8 cellular contexts compared by ENCODE assay signal in genomic region chr19:12880551-12881171, GRCh38. TPM values are rescaled to one million over a fixed set of nuclear protein-coding genes. Genes with fewer than 3 reads are reported as not detected.
DNase-seq lines count a peak whose midpoint lies in the region; FAIRE-seq and TF ChIP-seq lines count a peak whose summit lies in the region.

No MANE protein-coding gene starts in this region.

- H3K4ac ChIP-seq in H1 (replicated peaks; ENCODE audit: insufficient read length, low read depth, low read length), result no peak overlapping the region

- no peak overlapping the region for H2BK20ac ChIP-seq in H1 (ENCODE audit: low read length)

- no peak for TF ChIP-seq RAD21 in H1 (IDR thresholded peaks at IDR 0.05 in 1 of 2, conservative IDR thresholded peaks at IDR 0.05 in 1 of 2; ENCODE audit: low read depth in 2 of 2, low read length in 2 of 2)

- H4K5ac ChIP-seq in H1 (ENCODE audit: insufficient read length, low read depth, low read length), result peak overlapping the region; percentile 61

- no peak for TF ChIP-seq CTCF in H1 (IDR thresholded peaks at IDR 0.05; ENCODE audit: control extremely low read depth in 1 of 3, insufficient read depth in 1 of 3, low read depth in 1 of 3, low read length in 3 of 3)
- no peak for TF ChIP-seq CTCF in mesothelial cell of epicardium (IDR thresholded peaks at IDR 0.05; ENCODE audit: unreplicated experiment)

- no peak overlapping the region for H3K14ac ChIP-seq in H1 (ENCODE audit: insufficient read length)

- in situ Hi-C loops in HAP-1 (cut with MboI; ENCODE audit: low sequenced_read_pairs), result no loop called here

- no peak overlapping the region for H2BK120ac ChIP-seq in H1 (replicated peaks; ENCODE audit: low read depth, low read length)

- no peak overlapping the region for H4K91ac ChIP-seq in H1 (replicated peaks; ENCODE audit: insufficient read length, low read length)

- H3K27ac Mint-ChIP-seq in mesothelial cell of epicardium, result peak overlapping the region; percentile 67

- peak; percentile 50 for DNase-seq in GM03348 (ENCODE audit: low spot score)
- peak in 1 of 2 experiments; percentile 59 for DNase-seq in HAP-1 (ENCODE audit: low spot score in 2 of 2)
- DNase-seq in RPMI7951 (ENCODE audit: low read depth), result peak; percentile 32
- DNase-seq in H1 (ENCODE audit: low read depth in 1 of 2, low spot score in 2 of 2), result no peak
- DNase-seq in mesothelial cell of epicardium (ENCODE audit: low spot score in 2 of 2, unreplicated experiment in 2 of 2), result peak in 1 of 2 experiments; percentile 53
- no peak for DNase-seq in NCI-H226
- no peak for DNase-seq in frontal cortex (ENCODE audit: low spot score in 2 of 2)
- DNase-seq in NAMALWA (ENCODE audit: low spot score), result no peak

- H2AFZ ChIP-seq in H1 (ENCODE audit: low read length), result peak overlapping the region; percentile 39; the same call in 1 of the 2 replicates

- no peak for TF ChIP-seq POLR2A in H1 (IDR thresholded peaks at IDR 0.05; ENCODE audit: control extremely low read depth in 1 of 2, low read depth in 2 of 2, low read length in 2 of 2)

- H3K79me1 ChIP-seq in H1 (ENCODE audit: low read depth, low read length), result no peaks in the 10 kb centered on the region

- H3K36me3 ChIP-seq in HAP-1 (replicated peaks), result peaks cover 12% of the 10 kb centered on the region
- peaks cover 0 to 7% (median 2%) of the 10 kb centered on the region in 4 experiments; a peak in 3 of 8 replicates for H3K36me3 ChIP-seq in H1 (ENCODE audit: control insufficient read depth in 2 of 4, insufficient read depth in 4 of 4, low read length in 3 of 4)

- H3K27ac ChIP-seq in H1 (ENCODE audit: low read depth, low read length), result peak overlapping the region; percentile 20; the same call in 1 of the 2 replicates

- peaks cover 5% of the 10 kb centered on the region; the same call in 1 of the 2 replicates for H3K23me2 ChIP-seq in H1 (ENCODE audit: low read depth, low read length)

- H2AK5ac ChIP-seq in H1 (ENCODE audit: low read depth, low read length), result no peak overlapping the region

- peak overlapping the region; percentile 83 for H3K18ac ChIP-seq in H1 (ENCODE audit: extremely low read depth, low read length)

- POLR2A ChIA-PET in H1 (lab: Charles Lee; ENCODE audit: partially characterized antibody), result interaction anchor here (1.1 to 12.3 kb wide), 16 partner anchors 8 to 105 kb away, joined by 3 to 110 read pairs (median 6); partner anchors contain the start of genes CALR, GCDH, HOOK2 and JUNB

- H3K23ac ChIP-seq in H1 (ENCODE audit: insufficient read length), result no peak overlapping the region

- H3K27me3 ChIP-seq in HAP-1 (ENCODE audit: low read depth) (no peaks in the 10 kb centered on the region), H1 (replicated peaks in 1 of 4; ENCODE audit: control insufficient read depth in 3 of 4, extremely low read depth in 1 of 4, insufficient read depth in 3 of 4, low read length in 3 of 4) (no peaks in the 10 kb centered on the region)

- H2BK5ac ChIP-seq in H1 (ENCODE audit: low read depth, low read length), result peak overlapping the region; percentile 71; the same call in 1 of the 2 replicates

- H3K9me3 ChIP-seq in HAP-1, result peaks cover 5% of the 10 kb centered on the region
- no peaks in the 10 kb centered on the region; a peak in 2 of 4 replicates for H3K9me3 ChIP-seq in H1 (ENCODE audit: insufficient read depth in 2 of 2, low read depth in 1 of 2, low read length in 1 of 2)

- peaks cover 26% of the 10 kb centered on the region for H3K27me3 Mint-ChIP-seq in mesothelial cell of epicardium (ENCODE audit: low read depth)

- no peak overlapping the region for H2BK15ac ChIP-seq in H1 (ENCODE audit: low read length)

- H3K4me2 ChIP-seq in H1 (ENCODE audit: insufficient read depth in 1 of 2, low read depth in 2 of 2, low read length in 2 of 2), result peak overlapping the region; percentile 61 to 77

- H3K4me1 Mint-ChIP-seq in mesothelial cell of epicardium, result peaks cover 9% of the 10 kb centered on the region

- H3K79me2 ChIP-seq in H1 (ENCODE audit: control insufficient read depth in 1 of 2, insufficient read depth in 2 of 2, low read length in 2 of 2), result no peaks in the 10 kb centered on the region

- no peaks in the 10 kb centered on the region for H4K20me1 ChIP-seq in H1 (replicated peaks in 1 of 2; ENCODE audit: control insufficient read depth in 1 of 2, insufficient read depth in 2 of 2, low read length in 2 of 2)

- peak overlapping the region; percentile 79 for H3K4me3 Mint-ChIP-seq in mesothelial cell of epicardium

- peaks cover 2% of the 10 kb centered on the region; the same call in 1 of the 2 replicates for H3K4me1 ChIP-seq in HAP-1
- H3K4me1 ChIP-seq in H1 (replicated peaks in 1 of 4; ENCODE audit: control insufficient read depth in 3 of 4, insufficient read depth in 4 of 4, low read length in 3 of 4), result peaks cover 0 to 7% (median 5%) of the 10 kb centered on the region in 4 experiments; a peak in 5 of 7 replicates

- no peak overlapping the region for H3K56ac ChIP-seq in H1 (replicated peaks; ENCODE audit: insufficient read length, low read depth, low read length)

- H3K9ac ChIP-seq in H1 (replicated peaks in 1 of 4; ENCODE audit: extremely low read depth in 1 of 4, low read depth in 3 of 4, low read length in 3 of 4), result peak overlapping the region; percentile 65 to 71 (median 69)

- WGBS in H1 (ENCODE audit: extremely low coverage in 1 of 2, insufficient coverage in 1 of 2, insufficient read length in 1 of 2, insufficient replicate concordance in 2 of 2, low coverage in 1 of 2, low lambda C conversion rate in 2 of 2, missing lambda C conversion rate in 1 of 2), 2 experiments, result 13% methylated on average over 29 of the region's 29 CpGs; no CpG with 5 or more reads in 1 of the 2 experiments

- peaks cover 2% of the 10 kb centered on the region for H3K36me3 Mint-ChIP-seq in mesothelial cell of epicardium

- no peak for TF ChIP-seq EP300 in H1 (IDR thresholded peaks at IDR 0.05; ENCODE audit: borderline replicate concordance in 1 of 2, low read depth in 2 of 2, low read length in 2 of 2)

- peaks cover 4% of the 10 kb centered on the region for H3K9me3 Mint-ChIP-seq in mesothelial cell of epicardium

- peak overlapping the region; percentile 95; the same call in 1 of the 2 replicates for H4K8ac ChIP-seq in H1 (ENCODE audit: extremely low read depth, insufficient read depth, low read length)

- H3K4me3 ChIP-seq in HAP-1 (peak overlapping the region; percentile 96), H1 (ENCODE audit: extremely low read depth in 1 of 4, insufficient read depth in 2 of 4, low read depth in 3 of 4, low read length in 4 of 4) (peak overlapping the region; percentile 85 to 92 (median 88))

- CTCF ChIA-PET in H1 (lab: Charles Lee; ENCODE audit: partially characterized antibody), result interaction anchor here (1.0 to 2.0 kb wide), 4 partner anchors 10 to 85 kb away, joined by 3 to 9 read pairs (median 4); no protein-coding TSS in a partner anchor

- no peak for FAIRE-seq in H1 (lab: Jason Lieb, UNC)
- no peak for FAIRE-seq in frontal cortex (lab: Jason Lieb, UNC)

- no peak overlapping the region for H2BK12ac ChIP-seq in H1 (ENCODE audit: low read depth, low read length)

RNA-seq across cellular contexts. Expression of gene DNASE2, which starts 0.6 kb away (rescaled TPM):
- total RNA-seq in RPMI7951 (2014; rRNA removed; shearing (Covaris generic)), result 33.6 and 36.1 TPM in 2 replicates
- 32.9 and 33.2 TPM in 2 replicates for total RNA-seq in H1 (2021; fragmentation: NEBNext Ultra II Directional; extraction: Animal tissue kit (Norgen Biotek cat#: 25700))
- 48.2 and 58.2 TPM in 2 replicates for polyA plus RNA-seq in H1 (2011; rRNA removed)
- polyA plus RNA-seq in H1 (2011; cell fraction: cytosol; rRNA removed), result 48.0 TPM
- polyA plus RNA-seq in H1 (2011; cell fraction: nucleus; rRNA removed), result 26.9 TPM
- polyA plus RNA-seq in H1 (2012, experiment 1 of 2), result 24.6 to 39.7 TPM (median 36.4 TPM) in 4 replicates
- 32.5 TPM for polyA plus RNA-seq in H1 (2012, experiment 2 of 2)
- polyA plus RNA-seq in H1 (2013, experiment 1 of 2), result 44.6 TPM
- 52.7 TPM for polyA plus RNA-seq in H1 (2013, experiment 2 of 2)
- 33.8 and 41.2 TPM in 2 replicates for polyA minus RNA-seq in H1 (2011; rRNA and poly(A)+ RNA removed)
- 25.0 TPM for polyA minus RNA-seq in H1 (2011; cell fraction: cytosol; rRNA and poly(A)+ RNA removed)
- 11.8 TPM for polyA minus RNA-seq in H1 (2011; cell fraction: nucleus; rRNA and poly(A)+ RNA removed)
- 20.4 to 23.6 TPM (median 23.5 TPM) in 3 replicates for total RNA-seq in mesothelial cell of epicardium
- 3.3 TPM for total RNA-seq in frontal cortex

RNA-seq across cellular contexts. Expression of gene KLF1, which starts 6.3 kb away (rescaled TPM):
- not detected in 2 replicates for total RNA-seq in RPMI7951 (2014; rRNA removed; shearing (Covaris generic))
- total RNA-seq in H1 (2021; fragmentation: NEBNext Ultra II Directional; extraction: Animal tissue kit (Norgen Biotek cat#: 25700)), result 0.59 and 0.84 TPM in 2 replicates
- 0.91 and 1.0 TPM in 2 replicates for polyA plus RNA-seq in H1 (2011; rRNA removed)
- 0.92 TPM for polyA plus RNA-seq in H1 (2011; cell fraction: cytosol; rRNA removed)
- polyA plus RNA-seq in H1 (2011; cell fraction: nucleus; rRNA removed), result 0.73 TPM
- polyA plus RNA-seq in H1 (2012, experiment 1 of 2), result 0.54 to 0.79 TPM (median 0.58 TPM) in 4 replicates
- polyA plus RNA-seq in H1 (2012, experiment 2 of 2), result 0.50 TPM
- 0.55 TPM for polyA plus RNA-seq in H1 (2013, experiment 1 of 2)
- 0.40 TPM for polyA plus RNA-seq in H1 (2013, experiment 2 of 2)
- polyA minus RNA-seq in H1 (2011; rRNA and poly(A)+ RNA removed), result 0.41 and 0.66 TPM in 2 replicates
- not detected for polyA minus RNA-seq in H1 (2011; cell fraction: cytosol; rRNA and poly(A)+ RNA removed)
- polyA minus RNA-seq in H1 (2011; cell fraction: nucleus; rRNA and poly(A)+ RNA removed), result 1.2 TPM
- total RNA-seq in mesothelial cell of epicardium, result 0.13 TPM in 1 of 3 replicates, not detected in the others
- 0.41 TPM for total RNA-seq in frontal cortex

RNA-seq across cellular contexts. Expression of gene GCDH, which starts 10.3 kb away (rescaled TPM):
- total RNA-seq in RPMI7951 (2014; rRNA removed; shearing (Covaris generic)), result 29.1 and 40.5 TPM in 2 replicates
- total RNA-seq in H1 (2021; fragmentation: NEBNext Ultra II Directional; extraction: Animal tissue kit (Norgen Biotek cat#: 25700)), result 63.8 and 67.3 TPM in 2 replicates
- polyA plus RNA-seq in H1 (2011; rRNA removed), result 89.4 and 134 TPM in 2 replicates
- 147 TPM for polyA plus RNA-seq in H1 (2011; cell fraction: cytosol; rRNA removed)
- 130 TPM for polyA plus RNA-seq in H1 (2011; cell fraction: nucleus; rRNA removed)
- 53.5 to 77.1 TPM (median 68.9 TPM) in 4 replicates for polyA plus RNA-seq in H1 (2012, experiment 1 of 2)
- polyA plus RNA-seq in H1 (2012, experiment 2 of 2), result 50.5 TPM
- polyA plus RNA-seq in H1 (2013, experiment 1 of 2), result 32.2 TPM
- polyA plus RNA-seq in H1 (2013, experiment 2 of 2), result 27.2 TPM
- polyA minus RNA-seq in H1 (2011; rRNA and poly(A)+ RNA removed), result 43.7 and 43.8 TPM in 2 replicates
- polyA minus RNA-seq in H1 (2011; cell fraction: cytosol; rRNA and poly(A)+ RNA removed), result 39.3 TPM
- polyA minus RNA-seq in H1 (2011; cell fraction: nucleus; rRNA and poly(A)+ RNA removed), result 48.9 TPM
- total RNA-seq in mesothelial cell of epicardium, result 29.7 to 31.5 TPM (median 30.2 TPM) in 3 replicates
- total RNA-seq in frontal cortex, result 17.9 TPM

RNA-seq across cellular contexts. Expression of gene SYCE2, which starts 38.4 kb away (rescaled TPM):
- total RNA-seq in RPMI7951 (2014; rRNA removed; shearing (Covaris generic)), result 0.20 and 3.0 TPM in 2 replicates
- total RNA-seq in H1 (2021; fragmentation: NEBNext Ultra II Directional; extraction: Animal tissue kit (Norgen Biotek cat#: 25700)), result 0.46 and 0.97 TPM in 2 replicates
- 0.69 and 0.71 TPM in 2 replicates for polyA plus RNA-seq in H1 (2011; rRNA removed)
- polyA plus RNA-seq in H1 (2011; cell fraction: cytosol; rRNA removed), result 1.0 TPM
- polyA plus RNA-seq in H1 (2011; cell fraction: nucleus; rRNA removed), result 0.68 TPM
- polyA plus RNA-seq in H1 (2012, experiment 1 of 2), result 0.82 to 4.0 TPM (median 2.7 TPM) in 4 replicates
- 0.88 TPM for polyA plus RNA-seq in H1 (2012, experiment 2 of 2)
- polyA plus RNA-seq in H1 (2013, experiment 1 of 2), result 1.0 TPM
- polyA plus RNA-seq in H1 (2013, experiment 2 of 2), result 1.0 TPM
- polyA minus RNA-seq in H1 (2011; rRNA and poly(A)+ RNA removed), result 0.32 and 0.38 TPM in 2 replicates
- not detected for polyA minus RNA-seq in H1 (2011; cell fraction: cytosol; rRNA and poly(A)+ RNA removed)
- polyA minus RNA-seq in H1 (2011; cell fraction: nucleus; rRNA and poly(A)+ RNA removed), result not detected
- total RNA-seq in mesothelial cell of epicardium (0.86 to 0.98 TPM (median 0.97 TPM) in 3 replicates), frontal cortex (0.82 TPM)

RNA-seq across cellular contexts. Expression of gene MAST1, which starts 42.3 kb away (rescaled TPM):
- total RNA-seq in RPMI7951 (2014; rRNA removed; shearing (Covaris generic)), result 0.10 and 1.6 TPM in 2 replicates
- total RNA-seq in H1 (2021; fragmentation: NEBNext Ultra II Directional; extraction: Animal tissue kit (Norgen Biotek cat#: 25700)), result 25.2 and 28.3 TPM in 2 replicates
- 15.6 and 27.5 TPM in 2 replicates for polyA plus RNA-seq in H1 (2011; rRNA removed)
- 17.6 TPM for polyA plus RNA-seq in H1 (2011; cell fraction: cytosol; rRNA removed)
- polyA plus RNA-seq in H1 (2011; cell fraction: nucleus; rRNA removed), result 85.6 TPM
- polyA plus RNA-seq in H1 (2012, experiment 1 of 2), result 21.7 to 26.3 TPM (median 23.3 TPM) in 4 replicates
- 14.4 TPM for polyA plus RNA-seq in H1 (2012, experiment 2 of 2)
- polyA plus RNA-seq in H1 (2013, experiment 1 of 2), result 12.8 TPM
- 11.6 TPM for polyA plus RNA-seq in H1 (2013, experiment 2 of 2)
- polyA minus RNA-seq in H1 (2011; rRNA and poly(A)+ RNA removed), result 13.8 and 28.0 TPM in 2 replicates
- polyA minus RNA-seq in H1 (2011; cell fraction: cytosol; rRNA and poly(A)+ RNA removed), result 22.4 TPM
- 23.5 TPM for polyA minus RNA-seq in H1 (2011; cell fraction: nucleus; rRNA and poly(A)+ RNA removed)
- total RNA-seq in mesothelial cell of epicardium (4.0 to 5.8 TPM (median 4.4 TPM) in 3 replicates), frontal cortex (47.3 TPM)

Comparison
In these comparisons a context has a peak if more than half of its experiments do, and no peak if none do; other contexts are left out.
1. DNase-seq: peak in GM03348 (single experiment) and RPMI7951 (single experiment); none in H1 (0 of 2), NCI-H226 (single experiment), frontal cortex (0 of 2) and NAMALWA (single experiment).